Comparison of ENCODE assay signal across 9 cellular contexts in genomic region chr11:64186205-64187165, GRCh38. TPM values are rescaled to one million over a fixed set of nuclear protein-coding genes. Genes with fewer than 3 reads are reported as not detected.
A peak's percentile ranks its signal among the peaks of the same experiment; 100 is the strongest.
DNase-seq lines count a peak whose midpoint lies in the region; TF ChIP-seq lines count a peak whose summit lies in the region.
"Had no signal": no experiment of that assay in that cellular context is flagged by ENCODE, and none has a peak within 500 bp of the region (broad histone marks: within the 10 kb centered on the region; RNA-seq: fewer than 3 reads in every experiment).

No MANE protein-coding gene starts in this region.

- no peak overlapping the region for H3K4me2 ChIP-seq in osteoblast (ENCODE audit: insufficient read depth, low read length)

- H3K27me3 ChIP-seq in adipocyte (replicated peaks; ENCODE audit: control insufficient read depth, insufficient read depth, low read length), result no peaks in the 10 kb centered on the region
- H3K27me3 ChIP-seq in osteoblast (ENCODE audit: insufficient read depth, low read length), result no peaks in the 10 kb centered on the region
- H3K27me3 ChIP-seq: right lobe of liver had no signal

- H4K20me1 ChIP-seq in osteoblast (ENCODE audit: insufficient read depth, low read length), result peaks cover 6% of the 10 kb centered on the region

- H3K36me3 ChIP-seq in adipocyte (ENCODE audit: control insufficient read depth, insufficient read depth, low read length, severe bottlenecking), result no peaks in the 10 kb centered on the region
- peaks cover 5% of the 10 kb centered on the region for H3K36me3 ChIP-seq in osteoblast (ENCODE audit: insufficient read depth, low read length)
- H3K36me3 ChIP-seq: right lobe of liver had no signal

- no peak overlapping the region for H3K9ac ChIP-seq in adipocyte (ENCODE audit: low read length)

- H3K9me3 ChIP-seq in adipocyte (ENCODE audit: control insufficient read depth, low read length) (no peaks in the 10 kb centered on the region), osteoblast (ENCODE audit: low read depth, low read length) (no peaks in the 10 kb centered on the region)
- H3K9me3 ChIP-seq: right lobe of liver had no signal

- peak; percentile 43 for DNase-seq in GM12865 (ENCODE audit: low read depth)
- DNase-seq in NAMALWA (ENCODE audit: low spot score), result peak; percentile 37
- peak; percentile 54 for DNase-seq in adipocyte (ENCODE audit: low read depth)
- peak; percentile 38 for DNase-seq in osteoblast (ENCODE audit: insufficient read length, low spot score, missing footprints)
- no peak for DNase-seq in middle frontal gyrus (ENCODE audit: extremely low spot score, low spot score)
- no peak for DNase-seq in foreskin melanocyte
- DNase-seq in HPDE6-E6E7 (ENCODE audit: extremely low spot score), result no peak
- no peak for DNase-seq in hepatic stellate cell (ENCODE audit: low spot score)

- peaks cover 34% of the 10 kb centered on the region for H3K79me2 ChIP-seq in osteoblast (ENCODE audit: insufficient read depth, low read length)

- H3K4me3 ChIP-seq in GM12865 (ENCODE audit: low read depth, low read length) (no peak overlapping the region; the same call in 1 of the 2 replicates), adipocyte (ENCODE audit: low read length) (no peak overlapping the region), osteoblast (ENCODE audit: insufficient read depth, low read length) (no peak overlapping the region)

- H2AFZ ChIP-seq in osteoblast (ENCODE audit: low read length), result no peak overlapping the region

- no peak overlapping the region for H3K27ac ChIP-seq in osteoblast (ENCODE audit: low read depth, low read length)

- H3K4me1 ChIP-seq in adipocyte (ENCODE audit: control insufficient read depth, insufficient read depth, low read length) (peaks cover 34% of the 10 kb centered on the region), osteoblast (ENCODE audit: insufficient read depth, low read length) (peaks cover 23% of the 10 kb centered on the region)

- TF ChIP-seq CTCF in GM12865 (IDR thresholded peaks at IDR 0.05; ENCODE audit: insufficient read depth, low read depth, low read length, missing control alignments) (no peak), osteoblast (IDR thresholded peaks at IDR 0.05; ENCODE audit: extremely low read depth, low read depth, low read length) (no peak)

RNA-seq across cellular contexts. Expression of gene STIP1, which starts 0.5 kb away (rescaled TPM):
- 85.5 and 94.5 TPM in 2 replicates for total RNA-seq in osteoblast

RNA-seq across cellular contexts. Expression of gene FERMT3, which starts 20.0 kb away (rescaled TPM):
- total RNA-seq in osteoblast, result 0.59 and 1.1 TPM in 2 replicates

RNA-seq across cellular contexts. Expression of gene MACROD1, which starts 20.6 kb away (rescaled TPM):
- total RNA-seq in osteoblast, result 17.7 TPM in 2 replicates

RNA-seq across cellular contexts. Expression of gene TRPT1, which starts 39.5 kb away (rescaled TPM):
- total RNA-seq in osteoblast, result 32.2 and 33.0 TPM in 2 replicates

RNA-seq across cellular contexts. Expression of gene NUDT22, which starts 39.6 kb away (rescaled TPM):
- total RNA-seq in osteoblast, result 46.6 and 56.5 TPM in 2 replicates

Comparison
In these comparisons a context has a peak if more than half of its experiments do, and no peak if none do; other contexts are left out.
1. DNase-seq: peak in GM12865 (single experiment), NAMALWA (single experiment), adipocyte (single experiment) and osteoblast (single experiment); none in middle frontal gyrus (single experiment), foreskin melanocyte (single experiment), HPDE6-E6E7 (single experiment) and hepatic stellate cell (single experiment).